In genomic region chr2:200604571-200605255, GRCh38 we compare ENCODE assay signal across 22 cellular contexts. TPM values are rescaled to one million over a fixed set of nuclear protein-coding genes. Genes with fewer than 3 reads are reported as not detected.
DNase-seq lines count a peak whose midpoint lies in the region; ATAC-seq, FAIRE-seq and TF ChIP-seq lines count a peak whose summit lies in the region.
"Had no signal": no experiment of that assay in that cellular context is flagged by ENCODE, and none has a peak within 500 bp of the region (broad histone marks: within the 10 kb centered on the region; RNA-seq: fewer than 3 reads in every experiment).

No MANE protein-coding gene starts in this region.

- H3K27me3 ChIP-seq in PC-9 (ENCODE audit: insufficient read depth, low read depth): no peaks in the 10 kb centered on the region
- H3K27me3 ChIP-seq: BLaER1, neutrophil, Peyer's patch had no signal

- POLR2A ChIA-PET in PC-9 (lab: Charles Lee; ENCODE audit: unreplicated experiment): no interaction called here

- FAIRE-seq in H54 (lab: Jason Lieb, UNC): peak; percentile 33
- FAIRE-seq: islet of Langerhans, urothelium cell line had no signal

- DNase-seq in H54 (ENCODE audit: insufficient read length, low spot score): no peak
- DNase-seq in PC-9: no peak
- no peak for DNase-seq in epithelial cell of prostate (ENCODE audit: low read depth, low spot score)
- peak; percentile 34 for DNase-seq in skeletal muscle cell (ENCODE audit: low read depth)
- DNase-seq in NCI-H510A treated with DMSO at 0.1 percent for 48 hours (lab: John Stamatoyannopoulos, UW): no peak
- DNase-seq in NAMALWA (ENCODE audit: low spot score): no peak
- no peak for DNase-seq in AG08395 (ENCODE audit: low spot score)
- DNase-seq: activated CD4-positive, CD25-positive, alpha-beta regulatory T cell treated with anti-CD3 and anti-CD28 coated beads, Interleukin-2, amount 50 U/mL, for 72 hours; Calu3; foreskin melanocyte; hippocampal formation; lower lobe of right lung; MM.1S; NCI-H2227 treated with DMSO at 0.1 percent for 48 hours; Peyer's patch; stimulated activated CD4-positive, alpha-beta T cell treated with anti-CD3 and anti-CD28 coated beads, Interleukin-12 subunit alpha, Interleukin-12 subunit beta, amount 100 ng/mL, for 4 hours; substantia nigra had no signal

- H3K27ac ChIP-seq in PC-9 (peak overlapping the region; percentile 68), epithelial cell of prostate (peak overlapping the region; percentile 90)
- H3K27ac ChIP-seq: BLaER1, lower lobe of right lung, neutrophil, Peyer's patch had no signal

- no peaks in the 10 kb centered on the region for H3K36me3 ChIP-seq in PC-9 (ENCODE audit: low read depth)
- H3K36me3 ChIP-seq: BLaER1, lower lobe of right lung, neutrophil, Peyer's patch had no signal

- no peaks in the 10 kb centered on the region for H3K9me2 ChIP-seq in PC-9 (ENCODE audit: insufficient read depth)

- H3F3A ChIP-seq in PC-9 (ENCODE audit: insufficient read depth, low read depth): peaks cover 33% of the 10 kb centered on the region

- intact Hi-C loops in PC-9 (cut with micrococcal nuclease; ENCODE audit: unreplicated experiment): no loop called here

- CTCF ChIA-PET in PC-9 (lab: Charles Lee): no interaction called here

- no peaks in the 10 kb centered on the region for H3K79me2 ChIP-seq in PC-9 (ENCODE audit: low read depth)

- peaks cover 70% of the 10 kb centered on the region for H3K4me1 ChIP-seq in PC-9 (replicated peaks; ENCODE audit: insufficient read depth)
- H3K4me1 ChIP-seq: BLaER1, lower lobe of right lung, Peyer's patch had no signal

- H3K4me2 ChIP-seq in PC-9: peak overlapping the region; percentile 37
- H3K4me2 ChIP-seq: BLaER1 had no signal

- no peak for ATAC-seq in GM21576 (IDR thresholded peaks at IDR 0.05; ENCODE audit: unreplicated experiment)
- ATAC-seq: lower lobe of right lung had no signal

- H3K4me3 ChIP-seq in PC-9: no peak overlapping the region
- H3K4me3 ChIP-seq in skeletal muscle cell (ENCODE audit: low read depth, low read length): no peak overlapping the region
- H3K4me3 ChIP-seq: BLaER1, lower lobe of right lung, Peyer's patch had no signal

- no peak for TF ChIP-seq CTCF in PC-9 (conservative IDR thresholded peaks at IDR 0.05)

- H2AFZ ChIP-seq in PC-9: no peak overlapping the region

- H4K20me1 ChIP-seq in PC-9 (ENCODE audit: insufficient read depth): no peaks in the 10 kb centered on the region
- H4K20me1 ChIP-seq: BLaER1 had no signal

- peaks cover 9% of the 10 kb centered on the region for H3K9me3 ChIP-seq in PC-9 (ENCODE audit: insufficient read depth, low read depth)
- H3K9me3 ChIP-seq: lower lobe of right lung, neutrophil, Peyer's patch had no signal

- TF ChIP-seq POLR2A in H54 (IDR thresholded peaks at IDR 0.05; ENCODE audit: low read depth, low read length): no peak

- BruUV-seq in PC-9 (replicated peaks; lab: Mats Ljungman, UMichigan): TSS peak; percentile 36

RNA-seq across cellular contexts. Expression of gene AOX1, which starts 18.9 kb away (rescaled TPM):
- 4.1 and 5.1 TPM in 2 replicates for total RNA-seq in PC-9 (2021)
